9 cellular contexts compared by ENCODE assay signal in the genomic region with DNA sequence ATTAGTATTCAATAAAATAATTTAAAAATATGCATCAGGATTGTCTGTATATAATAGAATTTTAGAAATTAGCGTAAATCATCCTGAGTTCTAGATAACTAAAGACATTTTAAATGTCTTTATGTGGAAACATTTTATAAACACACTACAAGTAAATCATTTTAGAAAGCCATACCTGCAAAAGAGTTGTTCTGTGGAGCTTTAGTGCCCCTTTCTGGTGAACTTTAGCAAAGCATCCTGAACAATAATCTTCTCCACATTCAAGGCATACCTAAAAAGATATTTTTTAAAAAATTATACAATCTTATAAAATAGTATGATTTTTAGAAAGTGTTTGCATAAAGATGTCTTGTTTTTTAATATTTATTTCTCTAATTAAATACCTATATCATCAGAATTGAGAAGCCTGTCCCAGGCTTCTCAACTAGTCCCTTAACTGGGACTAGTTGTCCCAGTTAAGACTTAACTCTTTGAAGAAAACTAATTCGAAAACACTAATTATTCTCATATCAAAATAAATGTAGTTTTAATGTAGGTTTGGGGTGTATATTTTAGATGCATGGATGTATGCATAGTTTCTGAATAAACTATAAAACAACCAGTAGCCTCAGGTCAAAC. TPM values are rescaled to one million over a fixed set of nuclear protein-coding genes. Genes with fewer than 3 reads are reported as not detected.
DNase-seq lines count a peak whose midpoint lies in the region; ATAC-seq and TF ChIP-seq lines count a peak whose summit lies in the region.
"Had no signal": no experiment of that assay in that cellular context is flagged by ENCODE, and none has a peak within 500 bp of the region (broad histone marks: within the 10 kb centered on the region; RNA-seq: fewer than 3 reads in every experiment).

No MANE protein-coding gene starts in this region.

- CTCF ChIA-PET in OCI-LY7 (lab: Charles Lee; ENCODE audit: unreplicated experiment) = no interaction called here

- H3K23ac ChIP-seq in H9 (ENCODE audit: insufficient read length, low read depth, low read length) = no peak overlapping the region

- H2BK15ac ChIP-seq in H9 (ENCODE audit: low read depth, low read length) = no peak overlapping the region

- no CpG with 5 or more reads among the region's 2 CpGs for WGBS in H9 (ENCODE audit: extremely low coverage, insufficient read length, low lambda C conversion rate)

- H4K20me1 ChIP-seq in H9 (ENCODE audit: control insufficient read depth, insufficient read depth, insufficient read length) (no peaks in the 10 kb centered on the region), OCI-LY7 (ENCODE audit: insufficient read depth, low read length) (no peaks in the 10 kb centered on the region)

- no peak overlapping the region for H3K27ac Mint-ChIP-seq in H9

- no peak overlapping the region for H3K56ac ChIP-seq in H9 (ENCODE audit: insufficient read length, low read depth, low read length)

- H3K4me1 ChIP-seq in H9 (ENCODE audit: insufficient read depth, low read length) (no peaks in the 10 kb centered on the region), OCI-LY7 (ENCODE audit: insufficient read depth, low read length, poor library complexity, severe bottlenecking) (no peaks in the 10 kb centered on the region), foreskin keratinocyte (no peaks in the 10 kb centered on the region), tibial artery (no peaks in the 10 kb centered on the region)

- H4K8ac ChIP-seq in H9 (replicated peaks; ENCODE audit: insufficient read length, low read depth, low read length) = no peak overlapping the region

- H2AFZ ChIP-seq in H9 (ENCODE audit: low read length) (no peak overlapping the region), OCI-LY7 (ENCODE audit: low read length) (no peak overlapping the region)

- TF ChIP-seq CTCF in AG10803 (conservative IDR thresholded peaks at IDR 0.05; ENCODE audit: low read length) = peak; percentile 55
- peak; percentile 91 for TF ChIP-seq CTCF in H9 (conservative IDR thresholded peaks at IDR 0.05)
- TF ChIP-seq CTCF in OCI-LY7 (conservative IDR thresholded peaks at IDR 0.05; ENCODE audit: low read length) = peak; percentile 78
- peak; percentile 80 for TF ChIP-seq CTCF in foreskin keratinocyte (conservative IDR thresholded peaks at IDR 0.05)
- no peak for TF ChIP-seq CTCF in tibial artery (IDR thresholded peaks at IDR 0.05)

- no peak overlapping the region for H3K4me3 Mint-ChIP-seq in H9
- H3K4me3 Mint-ChIP-seq: central memory CD8-positive, alpha-beta T cell had no signal

- peak; percentile 48 for ATAC-seq in foreskin keratinocyte
- no peak for ATAC-seq in HG02938 (IDR thresholded peaks at IDR 0.05; ENCODE audit: unreplicated experiment)
- no peak for ATAC-seq in HG02763 (IDR thresholded peaks at IDR 0.05; ENCODE audit: unreplicated experiment)

- intact Hi-C loops in OCI-LY7 (cut with micrococcal nuclease; ENCODE audit: unreplicated experiment) = no loop called here
- intact Hi-C loops in tibial artery (cut with DNase I; ENCODE audit: low total_unique reads) = no loop called here

- no peak overlapping the region for H2BK120ac ChIP-seq in H9 (ENCODE audit: low read depth, low read length, poor library complexity, severe bottlenecking)

- no peaks in the 10 kb centered on the region for H3K9me3 Mint-ChIP-seq in H9
- H3K9me3 Mint-ChIP-seq: central memory CD8-positive, alpha-beta T cell had no signal

- H2BK5ac ChIP-seq in H9 (ENCODE audit: insufficient read length, low read length) = no peak overlapping the region

- H3K27me3 ChIP-seq in H9 (ENCODE audit: insufficient read depth, low read length) (no peaks in the 10 kb centered on the region), foreskin keratinocyte (no peaks in the 10 kb centered on the region), tibial artery (no peaks in the 10 kb centered on the region)

- POLR2A ChIA-PET in OCI-LY7 (lab: Charles Lee) = no interaction called here

- H4K5ac ChIP-seq in H9 (ENCODE audit: insufficient read length, low read depth, low read length) = no peak overlapping the region

- no peak overlapping the region for H3K4me3 ChIP-seq in AG10803 (ENCODE audit: low read length)
- no peak overlapping the region for H3K4me3 ChIP-seq in OCI-LY7 (ENCODE audit: low read depth, low read length, poor library complexity, severe bottlenecking)
- H3K4me3 ChIP-seq in tibial artery = no peak overlapping the region

- H3K23me2 ChIP-seq in H9 (ENCODE audit: insufficient read length, low read depth, low read length, poor library complexity, severe bottlenecking) = no peaks in the 10 kb centered on the region

- no peak overlapping the region for H3K14ac ChIP-seq in H9 (ENCODE audit: insufficient read depth, low read length)

- H3K18ac ChIP-seq in H9 (ENCODE audit: insufficient read length, low read depth, low read length) = no peak overlapping the region

- no peak overlapping the region for H4K91ac ChIP-seq in H9 (ENCODE audit: insufficient read length, low read depth, low read length)

- H3K9me3 ChIP-seq in H9 (ENCODE audit: control insufficient read depth, low read depth, low read length) (no peaks in the 10 kb centered on the region), OCI-LY7 (ENCODE audit: low read length) (no peaks in the 10 kb centered on the region), tibial artery (no peaks in the 10 kb centered on the region)

- no peak overlapping the region for H3K4me2 ChIP-seq in H9 (ENCODE audit: insufficient read depth, insufficient read length, low read length)
- H3K4me2 ChIP-seq in OCI-LY7 (ENCODE audit: low read length) = no peak overlapping the region

- H3K79me2 ChIP-seq in H9 (ENCODE audit: insufficient read depth, low read length) (no peaks in the 10 kb centered on the region), OCI-LY7 (ENCODE audit: insufficient read depth, low read depth, low read length) (no peaks in the 10 kb centered on the region)

- H3T11ph ChIP-seq in H9 (ENCODE audit: low read length) = no peak overlapping the region

- no peak overlapping the region for H3K9ac ChIP-seq in H9 (ENCODE audit: extremely low read depth, insufficient read length, low read length)

- no peak overlapping the region for H3K27ac ChIP-seq in H9 (ENCODE audit: insufficient read length, low read depth, low read length)
- H3K27ac ChIP-seq in OCI-LY7 (ENCODE audit: low read depth, low read length, poor library complexity, severe bottlenecking) = no peak overlapping the region
- no peak overlapping the region for H3K27ac ChIP-seq in foreskin keratinocyte
- H3K27ac ChIP-seq in tibial artery = no peak overlapping the region

- H3K79me1 ChIP-seq in H9 (ENCODE audit: insufficient read depth, low read depth, low read length, poor library complexity, severe bottlenecking) = no peaks in the 10 kb centered on the region

- H2BK12ac ChIP-seq in H9 (ENCODE audit: insufficient read length, low read depth, low read length) = no peak overlapping the region

- no peak overlapping the region for H2BK20ac ChIP-seq in H9 (ENCODE audit: low read depth, low read length, poor library complexity, severe bottlenecking)

- DNase-seq in AG10803 (ENCODE audit: low read depth) (peak; percentile 1), H9 (no peak), OCI-LY7 (ENCODE audit: low spot score) (peak; percentile 25), foreskin keratinocyte (peak in 1 of 2 donors; percentile 20), tibial artery (no peak)
- no peak for DNase-seq in stimulated activated naive CD4-positive, alpha-beta T cell (lab: John Stamatoyannopoulos, UW)

- no peaks in the 10 kb centered on the region for H3K4me1 Mint-ChIP-seq in H9
- H3K4me1 Mint-ChIP-seq: central memory CD8-positive, alpha-beta T cell had no signal

- no TSS peak for BruUV-seq in OCI-LY7 (replicated peaks; lab: Mats Ljungman, UMichigan)

- no peaks in the 10 kb centered on the region for H3K27me3 Mint-ChIP-seq in H9 (ENCODE audit: low read depth)
- H3K27me3 Mint-ChIP-seq: central memory CD8-positive, alpha-beta T cell had no signal

- no peak overlapping the region for H3K4ac ChIP-seq in H9 (ENCODE audit: low read depth, low read length)

- H3K36me3 ChIP-seq in OCI-LY7 (ENCODE audit: insufficient read depth, low read length) (no peaks in the 10 kb centered on the region), tibial artery (no peaks in the 10 kb centered on the region)

- no peaks in the 10 kb centered on the region for H3K9me2 ChIP-seq in OCI-LY7 (ENCODE audit: insufficient read depth, low read length)

- H3K36me3 Mint-ChIP-seq in H9 (ENCODE audit: insufficient read depth in 1 of 3, low read depth in 3 of 3) = no peaks in the 10 kb centered on the region

- H2AK5ac ChIP-seq in H9 (ENCODE audit: insufficient read length, low read length) = no peak overlapping the region

RNA-seq across cellular contexts. Expression of a gene that starts 29.7 kb away (rescaled TPM):
- total RNA-seq in H9 (2021) (1.6 and 2.4 TPM in 2 replicates), OCI-LY7 (2022) (not detected in 2 replicates), foreskin keratinocyte (not detected in 2 replicates)
- not detected in 2 replicates for total RNA-seq in OCI-LY7 (2014; rRNA removed; shearing (Covaris generic))
- not detected in 2 replicates for polyA plus RNA-seq in foreskin keratinocyte

Comparison
In these comparisons a context has a peak if more than half of its experiments do, and no peak if none do; other contexts are left out.
1. DNase-seq: peak in AG10803 (single experiment) and OCI-LY7 (single experiment); none in H9 (single experiment), tibial artery (0 of 2) and stimulated activated naive CD4-positive, alpha-beta T cell (0 of 6).
2. CTCF ChIP-seq: peak in AG10803 (single experiment), H9 (single experiment), OCI-LY7 (single experiment) and foreskin keratinocyte (single experiment); none in tibial artery (0 of 2).